In genomic region chr15:88681610-88682221, GRCh38 we compare ENCODE assay signal across 2 cellular contexts.
TF ChIP-seq lines count a peak whose summit lies in the region.

No MANE protein-coding gene starts in this region.

TF ChIP-seq in H1, 55 proteins besides CTCF, POLR2A, EP300 and RAD21:
- TF ChIP-seq CBX8 (IDR thresholded peaks at IDR 0.05; ENCODE audit: borderline replicate concordance, low read depth, low read length) (no peak), ATF3 (IDR thresholded peaks at IDR 0.05; ENCODE audit: insufficient read depth, low read depth, low read length) (no peak), ATF2 (IDR thresholded peaks at IDR 0.05; ENCODE audit: low read length) (no peak), POLR2AphosphoS5 (IDR thresholded peaks at IDR 0.05; ENCODE audit: low read depth, low read length) (no peak), CHD1 (IDR thresholded peaks at IDR 0.05; ENCODE audit: low read depth, low read length) (no peak), BCL11A (IDR thresholded peaks at IDR 0.05; ENCODE audit: low read depth in 2 of 2, low read length in 2 of 2) (no peak), RFX5 (IDR thresholded peaks at IDR 0.05; ENCODE audit: borderline replicate concordance, low read depth, low read length) (no peak), KDM1A (IDR thresholded peaks at IDR 0.05; ENCODE audit: borderline replicate concordance, low read length) (no peak), CHD7 (IDR thresholded peaks at IDR 0.05; ENCODE audit: insufficient replicate concordance, low read length) (no peak), SIRT6 (IDR thresholded peaks at IDR 0.05; ENCODE audit: low read length) (no peak), SP1 (IDR thresholded peaks at IDR 0.05; ENCODE audit: low read depth, low read length) (no peak), POU5F1 (IDR thresholded peaks at IDR 0.05; ENCODE audit: low read depth, low read length) (no peak)
TF ChIP-seq in H1: peak in this region for 0.

TF ChIP-seq in HepG2, 621 proteins besides CTCF, POLR2A, EP300 and RAD21 (continues in another document):
- TF ChIP-seq IRF1 (CRISPR knock-in tag; IDR thresholded peaks at IDR 0.05; ENCODE audit: low read depth) = no peak
- TF ChIP-seq HHEX (CRISPR knock-in tag; IDR thresholded peaks at IDR 0.05) = no peak
- TF ChIP-seq ZBTB46 (CRISPR knock-in tag; IDR thresholded peaks at IDR 0.05; ENCODE audit: borderline replicate concordance) = 0 out of 2 replicates have a peak, but pooled peaks have one; percentile 26
- TF ChIP-seq TFDP2 (CRISPR knock-in tag; IDR thresholded peaks at IDR 0.05) = peak; percentile 43; the same call in 1 of the 2 replicates
- TF ChIP-seq HMGXB3 (CRISPR knock-in tag; IDR thresholded peaks at IDR 0.05; ENCODE audit: borderline replicate concordance) = no peak
- 0 out of 2 replicates have a peak, but pooled peaks have one; percentile 19 for TF ChIP-seq ZNF710 (CRISPR knock-in tag; IDR thresholded peaks at IDR 0.05; ENCODE audit: borderline replicate concordance)
- 0 out of 2 replicates have a peak, but pooled peaks have one; percentile 63 for TF ChIP-seq SALL2 (CRISPR knock-in tag; IDR thresholded peaks at IDR 0.05)
- peak; percentile 72; the same call in 1 of the 2 replicates for TF ChIP-seq RXRA (CRISPR knock-in tag; IDR thresholded peaks at IDR 0.05)
- no peak for TF ChIP-seq SOX13 (IDR thresholded peaks at IDR 0.05)
- 0 out of 4 replicates have a peak, but pooled peaks of 1 of the 2 experiments have one; percentile 6 for TF ChIP-seq SOX13 (CRISPR knock-in tag; conservative IDR thresholded peaks at IDR 0.05 in 1 of 2, IDR thresholded peaks at IDR 0.05 in 1 of 2)
- 0 out of 2 replicates have a peak, but pooled peaks have one; percentile 43 for TF ChIP-seq CBFB (CRISPR knock-in tag; IDR thresholded peaks at IDR 0.05)
- TF ChIP-seq NFYB (CRISPR knock-in tag; IDR thresholded peaks at IDR 0.05) = peak; percentile 46; the same call in 1 of the 2 replicates
- TF ChIP-seq ZNF276 (CRISPR knock-in tag; IDR thresholded peaks at IDR 0.05; ENCODE audit: low read depth) = peak; percentile 56; the same call in 1 of the 2 replicates
- TF ChIP-seq ZMYM3 (CRISPR knock-in tag; IDR thresholded peaks at IDR 0.05) = peak; percentile 89; the same call in 1 of the 2 replicates
- TF ChIP-seq ZNF335 (CRISPR knock-in tag; IDR thresholded peaks at IDR 0.05) = peak; percentile 82
- TF ChIP-seq ZNF234 (CRISPR knock-in tag; conservative IDR thresholded peaks at IDR 0.05) = 0 out of 2 replicates have a peak, but pooled peaks have one; percentile 37
- TF ChIP-seq ZNF574 (CRISPR knock-in tag; IDR thresholded peaks at IDR 0.05) = peak; percentile 65
- TF ChIP-seq ARID2 (CRISPR knock-in tag; IDR thresholded peaks at IDR 0.05; ENCODE audit: borderline replicate concordance) = no peak
- TF ChIP-seq ATF5 (CRISPR knock-in tag; IDR thresholded peaks at IDR 0.05; ENCODE audit: low read depth) = no peak
- peak; percentile 35; the same call in 1 of the 2 replicates for TF ChIP-seq ZNF800 (CRISPR knock-in tag; IDR thresholded peaks at IDR 0.05)
- peak; percentile 71; the same call in 1 of the 2 replicates for TF ChIP-seq ZNF430 (CRISPR knock-in tag; IDR thresholded peaks at IDR 0.05)
- TF ChIP-seq ZNF549 (CRISPR knock-in tag; IDR thresholded peaks at IDR 0.05) = peak; percentile 90; the same call in 1 of the 2 replicates
- TF ChIP-seq THAP8 (CRISPR knock-in tag; IDR thresholded peaks at IDR 0.05; ENCODE audit: borderline replicate concordance) = 0 out of 2 replicates have a peak, but pooled peaks have one; percentile 49
